ENCODE assay signal across 1 cellular context in the genomic region with DNA sequence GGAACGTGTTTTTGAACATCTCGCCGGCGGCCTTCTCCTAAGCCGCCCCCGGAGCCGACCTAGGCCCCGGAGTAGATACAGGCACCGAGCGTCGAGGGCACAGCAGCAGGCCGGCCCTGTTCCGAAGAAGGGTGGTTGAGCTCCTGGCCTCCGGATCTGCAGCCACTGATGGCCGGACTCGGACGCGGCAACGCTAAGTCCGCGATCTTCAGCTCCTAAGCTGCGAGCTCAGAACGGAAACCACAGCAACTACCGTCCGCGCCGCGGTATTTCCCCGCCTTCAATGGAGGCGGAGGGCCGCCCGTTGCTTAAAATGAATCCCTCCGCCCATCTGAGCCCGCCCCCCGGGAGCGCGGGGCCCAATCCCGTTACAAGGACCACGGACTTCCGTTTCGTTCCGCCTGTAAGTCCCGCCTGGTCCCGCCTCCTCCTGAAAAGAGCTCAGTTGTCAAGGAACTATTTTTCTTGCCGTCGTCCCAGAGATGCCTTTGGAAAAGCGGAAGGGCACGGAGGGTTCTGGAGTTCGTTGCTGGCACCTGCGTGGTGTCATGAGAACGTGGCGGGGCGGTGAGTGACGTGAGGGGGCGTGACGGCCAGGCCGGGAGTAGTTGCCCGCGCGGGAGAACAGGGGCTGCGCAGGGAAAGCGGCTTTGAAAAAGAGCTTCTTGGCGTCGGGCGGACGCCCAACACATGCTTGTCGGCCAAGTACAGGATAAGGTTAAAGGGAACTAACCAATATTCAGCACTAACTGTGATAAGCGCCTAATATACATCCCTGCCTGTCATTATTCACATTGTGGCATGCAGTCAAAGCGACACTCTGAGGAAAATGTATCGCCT.
TF ChIP-seq lines count a peak whose summit lies in the region.

A gene (minus strand): TSS at position 285 of the 840 bp plus-strand sequence. CDS start 266 bp downstream, at position 19.

TF ChIP-seq in K562, 482 proteins besides CTCF, POLR2A, EP300 and RAD21 (continued from another document and continues in another):
- TF ChIP-seq, protein P1, sequence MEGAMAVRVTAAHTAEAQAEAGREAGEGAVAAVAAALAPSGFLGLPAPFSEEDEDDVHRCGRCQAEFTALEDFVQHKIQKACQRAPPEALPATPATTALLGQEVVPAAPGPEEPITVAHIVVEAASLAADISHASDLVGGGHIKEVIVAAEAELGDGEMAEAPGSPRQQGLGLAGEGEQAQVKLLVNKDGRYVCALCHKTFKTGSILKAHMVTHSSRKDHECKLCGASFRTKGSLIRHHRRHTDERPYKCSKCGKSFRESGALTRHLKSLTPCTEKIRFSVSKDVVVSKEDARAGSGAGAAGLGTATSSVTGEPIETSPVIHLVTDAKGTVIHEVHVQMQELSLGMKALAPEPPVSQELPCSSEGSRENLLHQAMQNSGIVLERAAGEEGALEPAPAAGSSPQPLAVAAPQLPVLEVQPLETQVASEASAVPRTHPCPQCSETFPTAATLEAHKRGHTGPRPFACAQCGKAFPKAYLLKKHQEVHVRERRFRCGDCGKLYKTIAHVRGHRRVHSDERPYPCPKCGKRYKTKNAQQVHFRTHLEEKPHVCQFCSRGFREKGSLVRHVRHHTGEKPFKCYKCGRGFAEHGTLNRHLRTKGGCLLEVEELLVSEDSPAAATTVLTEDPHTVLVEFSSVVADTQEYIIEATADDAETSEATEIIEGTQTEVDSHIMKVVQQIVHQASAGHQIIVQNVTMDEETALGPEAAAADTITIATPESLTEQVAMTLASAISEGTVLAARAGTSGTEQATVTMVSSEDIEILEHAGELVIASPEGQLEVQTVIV (CRISPR knock-in tag; IDR thresholded peaks at IDR 0.05; ENCODE audit: borderline replicate concordance): no peak
- no peak for TF ChIP-seq MTF1 (CRISPR knock-in tag; IDR thresholded peaks at IDR 0.05; ENCODE audit: borderline replicate concordance)
- no peak for TF ChIP-seq SMARCB1 (IDR thresholded peaks at IDR 0.05; ENCODE audit: insufficient read length, low read depth)
- no peak; the same call in 1 of the 2 replicates for TF ChIP-seq MIER1 (IDR thresholded peaks at IDR 0.05; ENCODE audit: low read depth)
- TF ChIP-seq, protein P2, sequence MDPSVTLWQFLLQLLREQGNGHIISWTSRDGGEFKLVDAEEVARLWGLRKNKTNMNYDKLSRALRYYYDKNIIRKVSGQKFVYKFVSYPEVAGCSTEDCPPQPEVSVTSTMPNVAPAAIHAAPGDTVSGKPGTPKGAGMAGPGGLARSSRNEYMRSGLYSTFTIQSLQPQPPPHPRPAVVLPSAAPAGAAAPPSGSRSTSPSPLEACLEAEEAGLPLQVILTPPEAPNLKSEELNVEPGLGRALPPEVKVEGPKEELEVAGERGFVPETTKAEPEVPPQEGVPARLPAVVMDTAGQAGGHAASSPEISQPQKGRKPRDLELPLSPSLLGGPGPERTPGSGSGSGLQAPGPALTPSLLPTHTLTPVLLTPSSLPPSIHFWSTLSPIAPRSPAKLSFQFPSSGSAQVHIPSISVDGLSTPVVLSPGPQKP (CRISPR knock-in tag; IDR thresholded peaks at IDR 0.05): no peak
- no peak for TF ChIP-seq TCF7L2 (IDR thresholded peaks at IDR 0.05; ENCODE audit: low read depth, low read length)
- TF ChIP-seq ZNF174 (CRISPR knock-in tag; IDR thresholded peaks at IDR 0.05): no peak
- no peak for TF ChIP-seq CREBBP (IDR thresholded peaks at IDR 0.05; ENCODE audit: low read depth, low read length)
- TF ChIP-seq STAT5B (CRISPR knock-in tag; IDR thresholded peaks at IDR 0.05): no peak
- TF ChIP-seq CBFA2T3 (IDR thresholded peaks at IDR 0.05): peak; percentile 43; the same call in 1 of the 2 replicates
- no peak for TF ChIP-seq PHB (CRISPR knock-in tag; IDR thresholded peaks at IDR 0.05)
- TF ChIP-seq ZNF175 (CRISPR knock-in tag; IDR thresholded peaks at IDR 0.05; ENCODE audit: low read depth): peak; percentile 88
- no peak for TF ChIP-seq SMARCA4 (IDR thresholded peaks at IDR 0.05)
- TF ChIP-seq, protein P3, sequence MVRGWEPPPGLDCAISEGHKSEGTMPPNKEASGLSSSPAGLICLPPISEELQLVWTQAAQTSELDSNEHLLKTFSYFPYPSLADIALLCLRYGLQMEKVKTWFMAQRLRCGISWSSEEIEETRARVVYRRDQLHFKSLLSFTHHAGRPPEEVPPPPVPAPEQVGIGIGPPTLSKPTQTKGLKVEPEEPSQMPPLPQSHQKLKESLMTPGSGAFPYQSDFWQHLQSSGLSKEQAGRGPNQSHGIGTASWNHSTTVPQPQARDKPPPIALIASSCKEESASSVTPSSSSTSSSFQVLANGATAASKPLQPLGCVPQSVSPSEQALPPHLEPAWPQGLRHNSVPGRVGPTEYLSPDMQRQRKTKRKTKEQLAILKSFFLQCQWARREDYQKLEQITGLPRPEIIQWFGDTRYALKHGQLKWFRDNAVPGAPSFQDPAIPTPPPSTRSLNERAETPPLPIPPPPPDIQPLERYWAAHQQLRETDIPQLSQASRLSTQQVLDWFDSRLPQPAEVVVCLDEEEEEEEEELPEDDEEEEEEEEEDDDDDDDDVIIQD (CRISPR knock-in tag; IDR thresholded peaks at IDR 0.05): no peak
- TF ChIP-seq, protein P4, sequence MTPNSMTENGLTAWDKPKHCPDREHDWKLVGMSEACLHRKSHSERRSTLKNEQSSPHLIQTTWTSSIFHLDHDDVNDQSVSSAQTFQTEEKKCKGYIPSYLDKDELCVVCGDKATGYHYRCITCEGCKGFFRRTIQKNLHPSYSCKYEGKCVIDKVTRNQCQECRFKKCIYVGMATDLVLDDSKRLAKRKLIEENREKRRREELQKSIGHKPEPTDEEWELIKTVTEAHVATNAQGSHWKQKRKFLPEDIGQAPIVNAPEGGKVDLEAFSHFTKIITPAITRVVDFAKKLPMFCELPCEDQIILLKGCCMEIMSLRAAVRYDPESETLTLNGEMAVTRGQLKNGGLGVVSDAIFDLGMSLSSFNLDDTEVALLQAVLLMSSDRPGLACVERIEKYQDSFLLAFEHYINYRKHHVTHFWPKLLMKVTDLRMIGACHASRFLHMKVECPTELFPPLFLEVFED (CRISPR knock-in tag; conservative IDR thresholded peaks at IDR 0.05): no peak
- no peak for TF ChIP-seq MAFK (IDR thresholded peaks at IDR 0.05; ENCODE audit: low read length)
- TF ChIP-seq XRCC5 (IDR thresholded peaks at IDR 0.05; ENCODE audit: low read depth, low read length): peak; percentile 90; the same call in 1 of the 2 replicates
- peak in 1 of 2 experiments; percentile 73; a peak in 3 of 4 replicates for TF ChIP-seq TRIM24 (IDR thresholded peaks at IDR 0.05)
- TF ChIP-seq BACH1 (tag; IDR thresholded peaks at IDR 0.05): 0 out of 2 replicates have a peak, but pooled peaks have one; percentile 28
- no peak for TF ChIP-seq NELFE (IDR thresholded peaks at IDR 0.05; ENCODE audit: insufficient read depth, insufficient read length)
- TF ChIP-seq ZNF3 (CRISPR knock-in tag; IDR thresholded peaks at IDR 0.05): no peak
- TF ChIP-seq GATAD2A (IDR thresholded peaks at IDR 0.05): peak; percentile 85; the same call in 1 of the 2 replicates
- TF ChIP-seq CBX8 (IDR thresholded peaks at IDR 0.05; ENCODE audit: borderline replicate concordance, extremely low read depth, low read depth, low read length, poor library complexity, severe bottlenecking): no peak
- no peak for TF ChIP-seq RBM14 (IDR thresholded peaks at IDR 0.05; ENCODE audit: borderline replicate concordance, insufficient read depth, low read depth, low read length)
- no peak for TF ChIP-seq ESRRB (CRISPR knock-in tag; IDR thresholded peaks at IDR 0.05; ENCODE audit: borderline replicate concordance)
- TF ChIP-seq NR4A1 (CRISPR knock-in tag; IDR thresholded peaks at IDR 0.05): no peak
- TF ChIP-seq NR4A1 (tag; IDR thresholded peaks at IDR 0.05): peak; percentile 48; the same call in 1 of the 2 replicates
- TF ChIP-seq CBX2 (IDR thresholded peaks at IDR 0.05; ENCODE audit: insufficient read depth, low read length, poor library complexity, severe bottlenecking): no peak
- TF ChIP-seq, protein P5, sequence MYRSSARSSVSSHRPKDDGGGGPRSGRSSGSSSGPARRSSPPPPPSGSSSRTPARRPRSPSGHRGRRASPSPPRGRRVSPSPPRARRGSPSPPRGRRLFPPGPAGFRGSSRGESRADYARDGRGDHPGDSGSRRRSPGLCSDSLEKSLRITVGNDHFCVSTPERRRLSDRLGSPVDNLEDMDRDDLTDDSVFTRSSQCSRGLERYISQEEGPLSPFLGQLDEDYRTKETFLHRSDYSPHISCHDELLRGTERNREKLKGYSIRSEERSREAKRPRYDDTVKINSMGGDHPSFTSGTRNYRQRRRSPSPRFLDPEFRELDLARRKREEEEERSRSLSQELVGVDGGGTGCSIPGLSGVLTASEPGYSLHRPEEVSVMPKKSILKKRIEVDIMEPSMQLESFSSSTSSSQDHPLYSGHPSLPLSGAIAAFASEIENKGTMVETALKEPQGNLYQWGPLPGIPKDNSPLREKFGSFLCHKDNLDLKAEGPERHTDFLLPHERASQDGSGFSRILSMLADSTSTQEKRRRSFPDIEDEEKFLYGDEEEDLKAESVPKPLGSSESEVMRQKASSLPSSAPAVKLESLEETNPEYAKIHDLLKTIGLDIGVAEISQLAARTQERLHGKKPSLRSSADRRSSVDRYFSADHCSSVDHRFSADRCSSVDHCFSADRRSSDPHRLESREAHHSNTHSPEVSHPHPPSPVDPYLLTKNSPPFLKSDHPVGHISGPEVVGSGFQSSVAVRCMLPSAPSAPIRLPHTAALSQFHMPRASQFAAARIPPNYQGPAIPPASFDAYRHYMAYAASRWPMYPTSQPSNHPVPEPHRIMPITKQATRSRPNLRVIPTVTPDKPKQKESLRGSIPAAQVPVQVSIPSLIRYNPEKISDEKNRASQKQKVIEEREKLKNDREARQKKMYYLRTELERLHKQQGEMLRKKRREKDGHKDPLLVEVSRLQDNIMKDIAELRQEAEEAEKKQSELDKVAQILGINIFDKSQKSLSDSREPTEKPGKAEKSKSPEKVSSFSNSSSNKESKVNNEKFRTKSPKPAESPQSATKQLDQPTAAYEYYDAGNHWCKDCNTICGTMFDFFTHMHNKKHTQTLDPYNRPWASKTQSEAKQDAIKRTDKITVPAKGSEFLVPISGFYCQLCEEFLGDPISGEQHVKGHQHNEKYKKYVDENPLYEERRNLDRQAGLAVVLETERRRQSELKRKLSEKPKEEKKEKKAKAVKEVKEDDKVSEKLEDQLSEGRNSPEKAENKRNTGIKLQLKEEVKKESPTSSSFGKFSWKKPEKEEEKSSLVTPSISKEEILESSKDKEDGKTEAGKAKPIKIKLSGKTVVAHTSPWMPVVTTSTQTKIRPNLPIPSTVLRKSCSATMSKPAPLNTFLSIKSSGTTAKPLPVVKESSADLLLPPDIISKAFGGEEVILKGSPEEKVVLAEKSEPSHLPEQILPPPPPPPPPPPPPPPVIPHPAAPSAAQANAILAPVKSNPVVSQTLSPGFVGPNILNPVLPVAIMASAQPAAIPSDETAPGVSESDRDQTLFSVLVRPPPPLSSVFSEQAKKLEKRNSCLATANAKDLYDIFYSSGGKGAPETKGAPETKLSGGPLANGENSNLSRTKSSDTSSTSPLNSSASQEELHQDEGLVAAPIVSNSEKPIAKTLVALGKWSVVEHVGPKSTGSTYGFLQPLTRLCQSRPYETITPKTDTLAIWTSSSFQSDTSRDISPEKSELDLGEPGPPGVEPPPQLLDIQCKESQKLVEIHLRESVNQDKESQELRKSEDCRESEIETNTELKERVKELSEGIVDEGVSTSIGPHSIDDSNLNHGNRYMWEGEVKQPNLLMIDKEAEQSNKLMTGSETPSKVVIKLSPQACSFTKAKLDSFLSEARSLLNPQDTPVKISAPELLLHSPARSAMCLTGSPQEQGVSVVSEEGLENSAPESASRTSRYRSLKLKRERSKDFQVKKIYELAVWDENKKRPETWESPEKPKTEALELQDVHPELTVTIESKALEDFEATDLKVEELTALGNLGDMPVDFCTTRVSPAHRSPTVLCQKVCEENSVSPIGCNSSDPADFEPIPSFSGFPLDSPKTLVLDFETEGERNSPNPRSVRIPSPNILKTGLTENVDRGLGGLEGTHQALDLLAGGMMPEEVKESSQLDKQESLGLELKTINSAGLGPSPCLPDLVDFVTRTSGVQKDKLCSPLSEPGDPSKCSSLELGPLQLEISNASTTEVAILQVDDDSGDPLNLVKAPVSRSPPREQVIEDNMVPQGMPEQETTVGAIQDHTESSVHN (IDR thresholded peaks at IDR 0.05; ENCODE audit: borderline replicate concordance in 1 of 2, low read depth in 1 of 2): peak in 1 of 2 experiments; percentile 92; a peak in 2 of 4 replicates
- TF ChIP-seq, protein P6, sequence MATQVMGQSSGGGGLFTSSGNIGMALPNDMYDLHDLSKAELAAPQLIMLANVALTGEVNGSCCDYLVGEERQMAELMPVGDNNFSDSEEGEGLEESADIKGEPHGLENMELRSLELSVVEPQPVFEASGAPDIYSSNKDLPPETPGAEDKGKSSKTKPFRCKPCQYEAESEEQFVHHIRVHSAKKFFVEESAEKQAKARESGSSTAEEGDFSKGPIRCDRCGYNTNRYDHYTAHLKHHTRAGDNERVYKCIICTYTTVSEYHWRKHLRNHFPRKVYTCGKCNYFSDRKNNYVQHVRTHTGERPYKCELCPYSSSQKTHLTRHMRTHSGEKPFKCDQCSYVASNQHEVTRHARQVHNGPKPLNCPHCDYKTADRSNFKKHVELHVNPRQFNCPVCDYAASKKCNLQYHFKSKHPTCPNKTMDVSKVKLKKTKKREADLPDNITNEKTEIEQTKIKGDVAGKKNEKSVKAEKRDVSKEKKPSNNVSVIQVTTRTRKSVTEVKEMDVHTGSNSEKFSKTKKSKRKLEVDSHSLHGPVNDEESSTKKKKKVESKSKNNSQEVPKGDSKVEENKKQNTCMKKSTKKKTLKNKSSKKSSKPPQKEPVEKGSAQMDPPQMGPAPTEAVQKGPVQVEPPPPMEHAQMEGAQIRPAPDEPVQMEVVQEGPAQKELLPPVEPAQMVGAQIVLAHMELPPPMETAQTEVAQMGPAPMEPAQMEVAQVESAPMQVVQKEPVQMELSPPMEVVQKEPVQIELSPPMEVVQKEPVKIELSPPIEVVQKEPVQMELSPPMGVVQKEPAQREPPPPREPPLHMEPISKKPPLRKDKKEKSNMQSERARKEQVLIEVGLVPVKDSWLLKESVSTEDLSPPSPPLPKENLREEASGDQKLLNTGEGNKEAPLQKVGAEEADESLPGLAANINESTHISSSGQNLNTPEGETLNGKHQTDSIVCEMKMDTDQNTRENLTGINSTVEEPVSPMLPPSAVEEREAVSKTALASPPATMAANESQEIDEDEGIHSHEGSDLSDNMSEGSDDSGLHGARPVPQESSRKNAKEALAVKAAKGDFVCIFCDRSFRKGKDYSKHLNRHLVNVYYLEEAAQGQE (CRISPR knock-in tag; IDR thresholded peaks at IDR 0.05; ENCODE audit: low read depth): no peak; the same call in 1 of the 2 replicates
- TF ChIP-seq ESRRA (IDR thresholded peaks at IDR 0.05; ENCODE audit: borderline replicate concordance, low read depth): peak; percentile 89
- TF ChIP-seq ZNF507 (tag; conservative IDR thresholded peaks at IDR 0.05): no peak
- TF ChIP-seq, protein P7, sequence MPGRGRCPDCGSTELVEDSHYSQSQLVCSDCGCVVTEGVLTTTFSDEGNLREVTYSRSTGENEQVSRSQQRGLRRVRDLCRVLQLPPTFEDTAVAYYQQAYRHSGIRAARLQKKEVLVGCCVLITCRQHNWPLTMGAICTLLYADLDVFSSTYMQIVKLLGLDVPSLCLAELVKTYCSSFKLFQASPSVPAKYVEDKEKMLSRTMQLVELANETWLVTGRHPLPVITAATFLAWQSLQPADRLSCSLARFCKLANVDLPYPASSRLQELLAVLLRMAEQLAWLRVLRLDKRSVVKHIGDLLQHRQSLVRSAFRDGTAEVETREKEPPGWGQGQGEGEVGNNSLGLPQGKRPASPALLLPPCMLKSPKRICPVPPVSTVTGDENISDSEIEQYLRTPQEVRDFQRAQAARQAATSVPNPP (IDR thresholded peaks at IDR 0.05; ENCODE audit: borderline replicate concordance, insufficient read depth, insufficient read length): no peak
- TF ChIP-seq ETV5 (CRISPR knock-in tag; IDR thresholded peaks at IDR 0.05; ENCODE audit: low read depth): peak; percentile 86
